18 cellular contexts compared by ENCODE assay signal in the genomic region with DNA sequence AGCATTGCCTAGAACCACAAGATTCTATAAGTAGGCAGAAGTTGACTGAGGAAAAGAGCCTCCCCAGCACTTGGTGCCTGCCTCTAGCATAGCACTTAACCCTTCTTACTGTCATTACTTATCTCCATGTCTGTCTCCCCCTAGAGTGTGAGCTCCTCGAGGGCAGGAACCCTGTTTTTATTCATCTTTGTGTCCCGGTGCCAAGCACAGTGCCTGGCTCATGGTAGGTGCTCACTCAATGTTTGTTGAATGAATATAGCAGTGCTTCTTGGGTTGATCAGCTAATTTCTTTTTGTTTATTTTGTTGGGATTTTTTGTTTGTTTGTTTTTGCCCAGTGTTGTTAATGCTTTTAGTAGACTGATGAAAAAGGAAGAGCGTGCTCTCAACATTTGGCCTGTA. TPM values are rescaled to one million over a fixed set of nuclear protein-coding genes. Genes with fewer than 3 reads are reported as not detected.
DNase-seq lines count a peak whose midpoint lies in the region; ATAC-seq and TF ChIP-seq lines count a peak whose summit lies in the region.
"Had no signal": no experiment of that assay in that cellular context is flagged by ENCODE, and none has a peak within 500 bp of the region (broad histone marks: within the 10 kb centered on the region; RNA-seq: fewer than 3 reads in every experiment).

No MANE protein-coding gene starts in this region.

- POLR2A ChIA-PET in MCF 10A (lab: Yijun Ruan, JAX), result interaction anchor here (0.8 to 1.5 kb wide), 4 partner anchors 8 to 603 kb away, joined by 3 to 6 read pairs (median 4); no protein-coding TSS in a partner anchor
- POLR2A ChIA-PET in naive thymus-derived CD8-positive, alpha-beta T cell (lab: Charles Lee), result no interaction called here

- no peak overlapping the region for H3K4me3 Mint-ChIP-seq in MCF 10A (ENCODE audit: unreplicated experiment)
- no peak overlapping the region for H3K4me3 Mint-ChIP-seq in activated naive CD8-positive, alpha-beta T cell treated with anti-CD3 and anti-CD28 coated beads for 36 hours
- H3K4me3 Mint-ChIP-seq in naive thymus-derived CD8-positive, alpha-beta T cell, result no peak overlapping the region
- H3K4me3 Mint-ChIP-seq: HFFc6 had no signal

- H3K79me2 ChIP-seq in mammary epithelial cell (ENCODE audit: insufficient read depth, low read length), result peaks cover 16% of the 10 kb centered on the region

- dilution Hi-C loops in mammary epithelial cell (cut with HindIII; ENCODE audit: low sequenced_read_pairs), result no loop called here

- H3K9ac ChIP-seq in mammary epithelial cell (ENCODE audit: insufficient read depth, low read length), result no peak overlapping the region
- H3K9ac ChIP-seq: BLaER1 treated with 17β-estradiol and CSF1 and Interleukin-3, amounts not matched to agents 10 nM and 100 nM had no signal

- WGBS in mammary epithelial cell (ENCODE audit: low coverage, missing lambda C conversion rate), result 94% methylated on average over 3 of the region's 3 CpGs

- no peak overlapping the region for H3K4me2 ChIP-seq in mammary epithelial cell (ENCODE audit: insufficient read depth, low read depth, low read length)

- H3K27me3 ChIP-seq in mammary epithelial cell (ENCODE audit: insufficient read depth, low read length) (no peaks in the 10 kb centered on the region), BE2C (no peaks in the 10 kb centered on the region)
- H3K27me3 ChIP-seq: BLaER1 treated with 17β-estradiol and CSF1 and Interleukin-3, amounts not matched to agents 10 nM and 100 nM had no signal

- DNase-seq in MCF 10A (ENCODE audit: unreplicated experiment), result no peak
- DNase-seq in mammary epithelial cell, result no peak
- no peak for DNase-seq in activated naive CD8-positive, alpha-beta T cell treated with anti-CD3 and anti-CD28 coated beads for 36 hours
- no peak for DNase-seq in naive thymus-derived CD8-positive, alpha-beta T cell
- no peak for DNase-seq in NCI-H1105 treated with DMSO at 0.1 percent for 48 hours (lab: John Stamatoyannopoulos, UW)
- no peak for DNase-seq in Kasumi-1 (lab: John Stamatoyannopoulos, UW)
- no peak for DNase-seq in stimulated activated naive CD4-positive, alpha-beta T cell (lab: John Stamatoyannopoulos, UW)
- no peak for DNase-seq in BE2C
- DNase-seq: Caco-2, DMS53, HFFc6, NCI-H1417, NCI-H187 treated with DMSO at 0.1 percent for 48 hours, NCI-H2171, NCI-H446, NCI-H69, SHP77 treated with DMSO at 0.1 percent for 48 hours had no signal

- no peak overlapping the region for H2AFZ ChIP-seq in mammary epithelial cell (ENCODE audit: low read depth, low read length)

- TF ChIP-seq CTCF in MCF 10A (IDR thresholded peaks at IDR 0.05; ENCODE audit: unreplicated experiment) (no peak), mammary epithelial cell (conservative IDR thresholded peaks at IDR 0.05 in 1 of 2, IDR thresholded peaks at IDR 0.05 in 1 of 2; ENCODE audit: extremely low read depth in 1 of 2, insufficient read depth in 1 of 2, low read depth in 1 of 2, low read length in 2 of 2) (no peak), BE2C (IDR thresholded peaks at IDR 0.05; ENCODE audit: low read depth, low read length) (no peak)

- no peaks in the 10 kb centered on the region for H3K27me3 Mint-ChIP-seq in MCF 10A (ENCODE audit: insufficient read depth, unreplicated experiment)
- H3K27me3 Mint-ChIP-seq in activated naive CD8-positive, alpha-beta T cell treated with anti-CD3 and anti-CD28 coated beads for 36 hours, result no peaks in the 10 kb centered on the region
- no peaks in the 10 kb centered on the region for H3K27me3 Mint-ChIP-seq in naive thymus-derived CD8-positive, alpha-beta T cell

- no peaks in the 10 kb centered on the region for H3K9me3 ChIP-seq in mammary epithelial cell (replicated peaks; ENCODE audit: insufficient read depth, low read length)
- H3K9me3 ChIP-seq in BE2C, result no peaks in the 10 kb centered on the region
- H3K9me3 ChIP-seq: Caco-2 had no signal

- H3K36me3 Mint-ChIP-seq in MCF 10A (ENCODE audit: insufficient read depth, unreplicated experiment), result peaks cover 99% of the 10 kb centered on the region
- H3K36me3 Mint-ChIP-seq in activated naive CD8-positive, alpha-beta T cell treated with anti-CD3 and anti-CD28 coated beads for 36 hours, result peaks cover 38% of the 10 kb centered on the region
- peaks cover 5 to 92% (median 43%) of the 10 kb centered on the region in 3 donors for H3K36me3 Mint-ChIP-seq in naive thymus-derived CD8-positive, alpha-beta T cell

- no peak overlapping the region for H3K4me3 ChIP-seq in mammary epithelial cell (replicated peaks in 1 of 3; ENCODE audit: insufficient read depth in 1 of 3, low read depth in 2 of 3, low read length in 3 of 3)
- no peak overlapping the region for H3K4me3 ChIP-seq in BE2C (ENCODE audit: low read depth, low read length)
- H3K4me3 ChIP-seq: BLaER1 treated with 17β-estradiol and CSF1 and Interleukin-3, amounts not matched to agents 10 nM and 100 nM had no signal

- peak overlapping the region; percentile 26 for H3K27ac Mint-ChIP-seq in MCF 10A (ENCODE audit: low read depth, unreplicated experiment)
- H3K27ac Mint-ChIP-seq in activated naive CD8-positive, alpha-beta T cell treated with anti-CD3 and anti-CD28 coated beads for 36 hours, result peak overlapping the region; percentile 10
- H3K27ac Mint-ChIP-seq in naive thymus-derived CD8-positive, alpha-beta T cell, result peak overlapping the region in 7 of 10 donors; percentile 19 to 72 (median 35)
- H3K27ac Mint-ChIP-seq: HFFc6 had no signal

- in situ Hi-C loops in mammary epithelial cell (cut with MboI; ENCODE audit: low sequenced_read_pairs in 2 of 2), result no loop called here

- CTCF ChIA-PET in MCF 10A (lab: Yijun Ruan, JAX) (interaction anchor here (0.7 to 1.3 kb wide), 3 partner anchors 19 to 520 kb away, joined by 3 to 7 read pairs (median 3); no protein-coding TSS in a partner anchor), mammary epithelial cell (lab: Charles Lee; ENCODE audit: low non-redundant PET) (no interaction called here)

- intact Hi-C loops in MCF 10A (cut with micrococcal nuclease) (no loop called here), mammary epithelial cell (cut with micrococcal nuclease) (no loop called here)

- peaks cover 70% of the 10 kb centered on the region for H3K36me3 ChIP-seq in mammary epithelial cell (ENCODE audit: insufficient read depth, low read length)
- H3K36me3 ChIP-seq in BE2C, result peaks cover 80% of the 10 kb centered on the region

- ATAC-seq in naive thymus-derived CD8-positive, alpha-beta T cell, result no peak

- no peaks in the 10 kb centered on the region for H3K9me3 Mint-ChIP-seq in MCF 10A (ENCODE audit: unreplicated experiment)
- H3K9me3 Mint-ChIP-seq in activated naive CD8-positive, alpha-beta T cell treated with anti-CD3 and anti-CD28 coated beads for 36 hours, result no peaks in the 10 kb centered on the region
- no peaks in the 10 kb centered on the region for H3K9me3 Mint-ChIP-seq in naive thymus-derived CD8-positive, alpha-beta T cell
- H3K9me3 Mint-ChIP-seq: HFFc6 had no signal

- H3K4me1 ChIP-seq in mammary epithelial cell (ENCODE audit: insufficient read depth, low read length), result no peaks in the 10 kb centered on the region
- H3K4me1 ChIP-seq in BE2C, result no peaks in the 10 kb centered on the region
- H3K4me1 ChIP-seq: Caco-2 had no signal

- no TSS peak for BruUV-seq in MCF 10A (replicated peaks; lab: Mats Ljungman, UMichigan)
- BruUV-seq in mammary epithelial cell (replicated peaks; lab: Mats Ljungman, UMichigan), result no TSS peak

- no peaks in the 10 kb centered on the region for H3K4me1 Mint-ChIP-seq in MCF 10A (ENCODE audit: insufficient read depth, unreplicated experiment)
- H3K4me1 Mint-ChIP-seq in activated naive CD8-positive, alpha-beta T cell treated with anti-CD3 and anti-CD28 coated beads for 36 hours, result peaks cover 11% of the 10 kb centered on the region
- peaks cover 12 to 38% (median 16%) of the 10 kb centered on the region in 4 donors for H3K4me1 Mint-ChIP-seq in naive thymus-derived CD8-positive, alpha-beta T cell

- no peak overlapping the region for H3K27ac ChIP-seq in mammary epithelial cell (ENCODE audit: insufficient read depth, low read depth, low read length)
- H3K27ac ChIP-seq: BLaER1 treated with 17β-estradiol and CSF1 and Interleukin-3, amounts not matched to agents 10 nM and 100 nM had no signal

- no peaks in the 10 kb centered on the region for H4K20me1 ChIP-seq in mammary epithelial cell (ENCODE audit: insufficient read depth, low read length)

RNA-seq across cellular contexts. Expression of a gene that starts 30.3 kb away (rescaled TPM):
- 45.3 and 51.2 TPM in 2 replicates for total RNA-seq in MCF 10A (2022)
- total RNA-seq in mammary epithelial cell, result 10 to 100 TPM; 24.2 to 41.3 TPM
- polyA plus RNA-seq in mammary epithelial cell, result 11.6 TPM
- polyA minus RNA-seq in mammary epithelial cell, result 35.3 TPM
- total RNA-seq in activated naive CD8-positive, alpha-beta T cell treated with anti-CD3 and anti-CD28 coated beads for 36 hours, result 10 to 100 TPM; 10.0 to 10.4 TPM
- 100 to 1,000 TPM; 124 to 125 TPM for total RNA-seq in naive thymus-derived CD8-positive, alpha-beta T cell
- 10 to 100 TPM; 46.2 to 56.6 (median 50.8) TPM for polyA plus RNA-seq in naive thymus-derived CD8-positive, alpha-beta T cell
- polyA plus RNA-seq in BE2C (2012; ENCODE audit: insufficient read depth, insufficient read length, low read depth), result 4.2 TPM
